ENCODE assay signal across 9 cellular contexts in genomic region chr12:33439587-33440011, GRCh38. TPM values are rescaled to one million over a fixed set of nuclear protein-coding genes. Genes with fewer than 3 reads are reported as not detected.
DNase-seq lines count a peak whose midpoint lies in the region; ATAC-seq and TF ChIP-seq lines count a peak whose summit lies in the region.
"Had no signal": no experiment of that assay in that cellular context is flagged by ENCODE, and none has a peak within 500 bp of the region (broad histone marks: within the 10 kb centered on the region; RNA-seq: fewer than 3 reads in every experiment).

A gene with protein sequence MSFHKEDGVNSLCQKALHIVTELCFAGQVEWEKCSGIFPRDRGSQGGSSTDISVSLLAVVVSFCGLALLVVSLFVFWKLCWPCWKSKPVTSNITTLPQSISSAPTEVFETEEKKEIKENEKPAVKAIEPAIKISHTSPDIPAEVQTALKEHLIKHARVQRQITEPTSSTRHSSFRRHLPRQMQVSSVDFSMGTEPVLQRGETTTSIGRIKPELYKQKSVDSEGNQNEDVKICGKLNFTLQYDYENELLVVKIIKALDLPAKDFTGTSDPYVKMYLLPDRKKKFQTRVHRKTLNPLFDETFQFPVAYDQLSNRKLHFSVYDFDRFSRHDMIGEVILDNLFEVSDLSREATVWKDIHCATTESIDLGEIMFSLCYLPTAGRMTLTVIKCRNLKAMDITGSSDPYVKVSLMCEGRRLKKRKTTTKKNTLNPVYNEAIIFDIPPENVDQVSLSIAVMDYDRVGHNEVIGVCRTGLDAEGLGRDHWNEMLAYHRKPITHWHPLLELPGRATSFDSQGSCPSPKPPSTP (minus strand): TSS chr12:33439819. CDS start chr12:33439522, 297 bp downstream.

- DNase-seq in AG04450 (ENCODE audit: low read depth, low spot score) (no peak), brain microvascular endothelial cell (no peak), lung (ENCODE audit: low spot score) (no peak), upper lobe of left lung (peak in 1 of 2 donors; percentile 78), GDM1 (lab: John Stamatoyannopoulos, UW) (no peak)

- TF ChIP-seq CTCF in AG04450 (IDR thresholded peaks at IDR 0.05; ENCODE audit: low read depth, low read length): no peak
- TF ChIP-seq CTCF in brain microvascular endothelial cell (IDR thresholded peaks at IDR 0.05; ENCODE audit: low read depth, low read length, missing control alignments): no peak
- no peak for TF ChIP-seq CTCF in lung (IDR thresholded peaks at IDR 0.05; ENCODE audit: control extremely low read depth, extremely low read depth)
- no peak for TF ChIP-seq CTCF in upper lobe of left lung (IDR thresholded peaks at IDR 0.05)

- no peak for TF ChIP-seq POLR2A in upper lobe of left lung (IDR thresholded peaks at IDR 0.05)

- H3K4me1 ChIP-seq in lung (ENCODE audit: control insufficient read depth in 2 of 2, insufficient read depth in 2 of 2, low read length in 2 of 2) (peaks cover 0 to 7% of the 10 kb centered on the region in 2 donors), upper lobe of left lung (peaks cover 4 to 20% (median 13%) of the 10 kb centered on the region in 4 donors)

- peaks cover 15% of the 10 kb centered on the region; the same call in 1 of the 2 replicates for H3K9me3 ChIP-seq in AG04450 (ENCODE audit: control insufficient read depth, insufficient read depth, low read length)
- peaks cover 3 to 7% of the 10 kb centered on the region in 2 donors for H3K9me3 ChIP-seq in lung (ENCODE audit: control insufficient read depth in 2 of 2, insufficient read depth in 1 of 2, low read length in 1 of 2)
- H3K9me3 ChIP-seq in upper lobe of left lung: no peaks in the 10 kb centered on the region

- H3K36me3 ChIP-seq in brain microvascular endothelial cell (replicated peaks) (no peaks in the 10 kb centered on the region), lung (ENCODE audit: control insufficient read depth in 2 of 2, insufficient read depth in 2 of 2, low read length in 2 of 2) (no peaks in the 10 kb centered on the region), upper lobe of left lung (no peaks in the 10 kb centered on the region)

- POLR2A ChIA-PET in AG04450 (lab: Yijun Ruan, JAX): no interaction called here

- no peak within 1 kb of the TSS for H3K27ac ChIP-seq in AG04450 (ENCODE audit: low read depth, low read length)
- no peak within 1 kb of the TSS for H3K27ac ChIP-seq in brain microvascular endothelial cell
- no peak within 1 kb of the TSS for H3K27ac ChIP-seq in lung (ENCODE audit: low read depth in 1 of 2, low read length in 1 of 2)
- H3K27ac ChIP-seq in upper lobe of left lung: no peak within 1 kb of the TSS

- H3K4me3 ChIP-seq in AG04450 (ENCODE audit: low read depth, low read length) (peak within 1 kb of the TSS; percentile 51), brain microvascular endothelial cell (ENCODE audit: low read depth, low read length) (peak within 1 kb of the TSS; percentile 60), lung (peak within 1 kb of the TSS; percentile 53), upper lobe of left lung (peak within 1 kb of the TSS; percentile 32 to 54 (median 48))

- ATAC-seq in HG03354 (IDR thresholded peaks at IDR 0.05; ENCODE audit: poor library complexity, severe bottlenecking, unreplicated experiment) (peak; percentile 58), lung (ENCODE audit: insufficient read depth, low FRiP score) (peak; percentile 19), upper lobe of left lung (ENCODE audit: low FRiP score in 2 of 2) (peak in 1 of 2 donors; percentile 46), GM21381 (IDR thresholded peaks at IDR 0.05; ENCODE audit: unreplicated experiment) (no peak), HG02571 (IDR thresholded peaks at IDR 0.05; ENCODE audit: unreplicated experiment) (no peak)

- CTCF ChIA-PET in AG04450 (lab: Charles Lee): no interaction called here

- in situ Hi-C loops in brain microvascular endothelial cell (cut with HindIII; ENCODE audit: low pct_ligation_motif_present, low sequenced_read_pairs): no loop called here

- WGBS in lung, 2 donors: 2 to 3% methylated on average over 30 to 49 of the region's 49 CpGs
- 2 to 4% methylated on average over 26 to 49 of the region's 49 CpGs for WGBS in upper lobe of left lung, 2 donors

- H3K27me3 ChIP-seq in AG04450 (ENCODE audit: control insufficient read depth, insufficient read depth, low read length) (no peaks in the 10 kb centered on the region), brain microvascular endothelial cell (replicated peaks) (peaks cover 15% of the 10 kb centered on the region), lung (ENCODE audit: control insufficient read depth, insufficient read depth) (peaks cover 18% of the 10 kb centered on the region), upper lobe of left lung (peaks cover 0 to 13% (median 9%) of the 10 kb centered on the region in 4 donors)

- no peak for TF ChIP-seq EP300 in upper lobe of left lung (IDR thresholded peaks at IDR 0.05)

RNA-seq across cellular contexts. Expression of the gene that starts here (rescaled TPM):
- polyA plus RNA-seq in AG04450 (2011; rRNA removed) (not detected in 2 replicates), lung (under 1 TPM in 1 of 2 donors, not detected in 1; 0.01 TPM)
- not detected in 2 replicates for polyA minus RNA-seq in AG04450 (2011; rRNA and poly(A)+ RNA removed)
- total RNA-seq in lung (under 1 TPM; 0.12 to 0.17 TPM), upper lobe of left lung (under 1 TPM in 1 of 6 donors, not detected in 5; 0.47 TPM)
- total RNA-seq: subcutaneous adipose tissue had no signal

Comparison
In these comparisons a context has a peak if more than half of its experiments do, and no peak if none do; other contexts are left out.
1. Peak in ATAC-seq and H3K4me3 ChIP-seq in lung; RNA of the gene not detected or under 1 TPM.